22 cellular contexts compared by ENCODE assay signal in genomic region chr4:76536381-76536689, GRCh38.
DNase-seq lines count a peak whose midpoint lies in the region; ATAC-seq, FAIRE-seq and TF ChIP-seq lines count a peak whose summit lies in the region.
"Had no signal": no experiment of that assay in that cellular context is flagged by ENCODE, and none has a peak within 500 bp of the region (broad histone marks: within the 10 kb centered on the region; RNA-seq: fewer than 3 reads in every experiment).

No MANE protein-coding gene starts in this region.

- TF ChIP-seq RAD21 in liver (IDR thresholded peaks at IDR 0.05): peak; percentile 15 to 26
- no peak for TF ChIP-seq RAD21 in HepG2 (CRISPR knock-in tag; IDR thresholded peaks at IDR 0.05)

- peak overlapping the region in 1 of 2 donors; percentile 6 for H3K27ac ChIP-seq in liver (ENCODE audit: low read depth in 1 of 2, low read length in 2 of 2)
- H3K27ac ChIP-seq in HepG2 (ENCODE audit: extremely low read length, insufficient read depth, low read length): no peak overlapping the region
- H3K27ac ChIP-seq: BLaER1 had no signal

- TF ChIP-seq EP300 in HepG2 (IDR thresholded peaks at IDR 0.05; ENCODE audit: low read depth in 2 of 2, low read length in 2 of 2) (no peak), HepG2 (CRISPR knock-in tag; IDR thresholded peaks at IDR 0.05; ENCODE audit: borderline replicate concordance) (no peak)

- H3K36me3 Mint-ChIP-seq in nephron (ENCODE audit: low read depth): no peaks in the 10 kb centered on the region
- no peaks in the 10 kb centered on the region for H3K36me3 Mint-ChIP-seq in activated T-cell treated with anti-CD3 and anti-CD28 coated beads, Interleukin-2, amount 50 U/mL, for 4 hours (ENCODE audit: insufficient read depth)
- H3K36me3 Mint-ChIP-seq: CD14-positive monocyte; CD4-positive, alpha-beta memory T cell had no signal

- FAIRE-seq in HepG2 (lab: Jason Lieb, UNC): no peak
- FAIRE-seq: GM12892, GM18507 had no signal

- H3K36me3 ChIP-seq in liver (ENCODE audit: control insufficient read depth in 4 of 4, insufficient read depth in 3 of 4, low read depth in 1 of 4, low read length in 3 of 4) (no peaks in the 10 kb centered on the region), HepG2 (replicated peaks in 1 of 2; ENCODE audit: control insufficient read depth in 1 of 2, insufficient read depth in 2 of 2, low read length in 2 of 2) (no peaks in the 10 kb centered on the region)
- H3K36me3 ChIP-seq: BLaER1 had no signal

- H3K4me3 Mint-ChIP-seq in nephron: no peak overlapping the region
- no peak overlapping the region for H3K4me3 Mint-ChIP-seq in activated T-cell treated with anti-CD3 and anti-CD28 coated beads, Interleukin-2, amount 50 U/mL, for 4 hours
- H3K4me3 Mint-ChIP-seq: CD14-positive monocyte; CD4-positive, alpha-beta memory T cell had no signal

- peaks cover 2% of the 10 kb centered on the region for H3K27me3 Mint-ChIP-seq in nephron (ENCODE audit: low read depth)
- H3K27me3 Mint-ChIP-seq in activated T-cell treated with anti-CD3 and anti-CD28 coated beads, Interleukin-2, amount 50 U/mL, for 4 hours (ENCODE audit: low read depth): peaks cover 3% of the 10 kb centered on the region

- in situ Hi-C loops in HepG2 (cut with HindIII; ENCODE audit: extremely low pct_ligation_motif_present, low pct_unique_long_range_greater_than_20kb): no loop called here

- no peak overlapping the region for H3K4me2 ChIP-seq in HepG2 (ENCODE audit: low read depth, low read length)
- H3K4me2 ChIP-seq: BLaER1 had no signal

- TF ChIP-seq POLR2A in HepG2 (IDR thresholded peaks at IDR 0.05; ENCODE audit: insufficient read depth in 1 of 2, low read depth in 2 of 2, low read length in 2 of 2): no peak

- DNase-seq in HepG2 (ENCODE audit: low spot score) (no peak), left lobe of liver (ENCODE audit: low spot score) (no peak), pons (ENCODE audit: low spot score) (no peak), inferior parietal cortex (ENCODE audit: extremely low spot score) (no peak)
- DNase-seq in activated T-cell treated with anti-CD3 and anti-CD28 coated beads, Interleukin-2, amount 50 U/mL, for 4 hours: no peak
- DNase-seq: 8988T; CD4-positive, alpha-beta memory T cell; DMS153; DMS79; GDM1; GOT3; H7; HFFc6; IMR-90 had no signal

- ATAC-seq in HepG2 (no peak), left lobe of liver (peak; percentile 74), HG02623 (IDR thresholded peaks at IDR 0.05; ENCODE audit: unreplicated experiment) (no peak)
- ATAC-seq in activated T-cell treated with anti-CD3 and anti-CD28 coated beads, Interleukin-2, amount 50 U/mL, for 4 hours: no peak
- ATAC-seq: HCT116 had no signal

- no peak overlapping the region for H2AFZ ChIP-seq in HepG2 (ENCODE audit: low read length)

- H4K20me1 ChIP-seq in HepG2 (ENCODE audit: insufficient read depth, low read length): no peaks in the 10 kb centered on the region
- H4K20me1 ChIP-seq: BLaER1 had no signal

- H3K27me3 ChIP-seq in liver (ENCODE audit: control insufficient read depth in 4 of 4, insufficient read depth in 4 of 4, low read length in 3 of 4) (no peaks in the 10 kb centered on the region), HepG2 (ENCODE audit: control insufficient read depth in 1 of 2, insufficient read depth in 2 of 2, low read length in 2 of 2) (no peaks in the 10 kb centered on the region; a peak in 1 of 5 replicates)
- H3K27me3 ChIP-seq: BLaER1 had no signal

- H3K27ac Mint-ChIP-seq in nephron: peak overlapping the region; percentile 7 to 60 (median 47)
- H3K27ac Mint-ChIP-seq: CD14-positive monocyte; CD4-positive, alpha-beta memory T cell; HFFc6 had no signal

- 31% methylated on average over 2 of the region's 2 CpGs for WGBS in liver
- WGBS in HepG2 (ENCODE audit: low lambda C conversion rate): 3% methylated on average over 2 of the region's 2 CpGs

- no peak overlapping the region for H3K4me3 ChIP-seq in liver (ENCODE audit: low read depth in 1 of 3, low read length in 3 of 3)
- H3K4me3 ChIP-seq in HepG2 (replicated peaks in 1 of 3; ENCODE audit: insufficient read depth in 1 of 3, low read depth in 2 of 3, low read length in 3 of 3): no peak overlapping the region
- H3K4me3 ChIP-seq: BLaER1 had no signal

- H3K9ac ChIP-seq in liver (ENCODE audit: low read depth in 1 of 2, low read length in 2 of 2): no peak overlapping the region
- no peak overlapping the region for H3K9ac ChIP-seq in HepG2 (ENCODE audit: insufficient read depth, low read depth, low read length)
- H3K9ac ChIP-seq: BLaER1 had no signal

- CTCF ChIA-PET in HepG2 (lab: Yijun Ruan, JAX; ENCODE audit: low intra/inter-chr PET ratio, low total read pairs): no interaction called here

- POLR2A ChIA-PET in HepG2 (lab: Yijun Ruan, JAX): no interaction called here

- no peaks in the 10 kb centered on the region for H3K9me3 ChIP-seq in liver (ENCODE audit: control insufficient read depth in 4 of 4, low read length in 3 of 4)
- no peaks in the 10 kb centered on the region for H3K9me3 ChIP-seq in HepG2 (ENCODE audit: low read length)
- H3K9me3 ChIP-seq: BLaER1 had no signal

- no peak for TF ChIP-seq CTCF in liver (IDR thresholded peaks at IDR 0.05; ENCODE audit: low read depth, low read length, missing input control)
- TF ChIP-seq CTCF in HepG2 (CRISPR knock-in tag; IDR thresholded peaks at IDR 0.05): no peak
- TF ChIP-seq CTCF in nephron (IDR thresholded peaks at IDR 0.05; ENCODE audit: unreplicated experiment in 3 of 3): no peak

- H3K79me2 ChIP-seq in HepG2 (ENCODE audit: insufficient read depth, low read length): no peaks in the 10 kb centered on the region

- no peaks in the 10 kb centered on the region for H3K9me3 Mint-ChIP-seq in nephron
- no peaks in the 10 kb centered on the region for H3K9me3 Mint-ChIP-seq in activated T-cell treated with anti-CD3 and anti-CD28 coated beads, Interleukin-2, amount 50 U/mL, for 4 hours
- H3K9me3 Mint-ChIP-seq: CD14-positive monocyte; CD4-positive, alpha-beta memory T cell; HFFc6 had no signal

- intact Hi-C loops in HepG2 (cut with micrococcal nuclease; ENCODE audit: unreplicated experiment): no loop called here

- H3K4me1 Mint-ChIP-seq in nephron: peaks cover 43% of the 10 kb centered on the region
- no peaks in the 10 kb centered on the region for H3K4me1 Mint-ChIP-seq in activated T-cell treated with anti-CD3 and anti-CD28 coated beads, Interleukin-2, amount 50 U/mL, for 4 hours (ENCODE audit: low read depth)
- H3K4me1 Mint-ChIP-seq: CD14-positive monocyte; CD4-positive, alpha-beta memory T cell had no signal

- H3K4me1 ChIP-seq in liver (ENCODE audit: control insufficient read depth in 4 of 4, insufficient read depth in 4 of 4, low read length in 3 of 4) (peaks cover 3 to 11% (median 9%) of the 10 kb centered on the region in 4 donors), HepG2 (ENCODE audit: insufficient read depth, low read length) (no peaks in the 10 kb centered on the region)

- no TSS peak for BruUV-seq in HepG2 (replicated peaks; lab: Mats Ljungman, UMichigan)

TF ChIP-seq in liver, 16 proteins besides CTCF, POLR2A, EP300 and RAD21 (continues in another document):
- TF ChIP-seq ZBTB33 (IDR thresholded peaks at IDR 0.05): no peak
- TF ChIP-seq EGR1 (IDR thresholded peaks at IDR 0.05; ENCODE audit: low read depth in 2 of 2): no peak
- TF ChIP-seq, protein P1, sequence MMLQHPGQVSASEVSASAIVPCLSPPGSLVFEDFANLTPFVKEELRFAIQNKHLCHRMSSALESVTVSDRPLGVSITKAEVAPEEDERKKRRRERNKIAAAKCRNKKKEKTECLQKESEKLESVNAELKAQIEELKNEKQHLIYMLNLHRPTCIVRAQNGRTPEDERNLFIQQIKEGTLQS (IDR thresholded peaks at IDR 0.05): no peak
- no peak for TF ChIP-seq JUND (IDR thresholded peaks at IDR 0.05)
- TF ChIP-seq TAF1 (conservative IDR thresholded peaks at IDR 0.05): no peak
- no peak for TF ChIP-seq YY1 (IDR thresholded peaks at IDR 0.05)

TF ChIP-seq in HepG2, 621 proteins besides CTCF, POLR2A, EP300 and RAD21 (continues in another document):
- no peak for TF ChIP-seq RFXANK (CRISPR knock-in tag; IDR thresholded peaks at IDR 0.05)
- no peak for TF ChIP-seq KDM6A (CRISPR knock-in tag; IDR thresholded peaks at IDR 0.05; ENCODE audit: low read depth)
- TF ChIP-seq ZNF556 (CRISPR knock-in tag; IDR thresholded peaks at IDR 0.05; ENCODE audit: borderline replicate concordance): no peak
- no peak for TF ChIP-seq SRY (CRISPR knock-in tag; IDR thresholded peaks at IDR 0.05)
- no peak for TF ChIP-seq NFE2 (CRISPR knock-in tag; IDR thresholded peaks at IDR 0.05)
- TF ChIP-seq, protein P2, sequence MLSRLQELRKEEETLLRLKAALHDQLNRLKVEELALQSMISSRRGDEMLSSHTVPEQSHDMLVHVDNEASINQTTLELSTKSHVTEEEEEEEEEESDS (CRISPR knock-in tag; IDR thresholded peaks at IDR 0.05; ENCODE audit: borderline replicate concordance): no peak
- no peak for TF ChIP-seq TCF7 (IDR thresholded peaks at IDR 0.05; ENCODE audit: low read depth)
- TF ChIP-seq FOXP1 (IDR thresholded peaks at IDR 0.05): no peak
- TF ChIP-seq FOXP1 (CRISPR knock-in tag; IDR thresholded peaks at IDR 0.05): no peak
- no peak for TF ChIP-seq ZNF839 (CRISPR knock-in tag; IDR thresholded peaks at IDR 0.05; ENCODE audit: borderline replicate concordance)
- no peak for TF ChIP-seq ZNF383 (CRISPR knock-in tag; IDR thresholded peaks at IDR 0.05; ENCODE audit: borderline replicate concordance)
- TF ChIP-seq PRPF4 (IDR thresholded peaks at IDR 0.05; ENCODE audit: low read depth, low read length, poor library complexity, severe bottlenecking): no peak
